In the genomic region with DNA sequence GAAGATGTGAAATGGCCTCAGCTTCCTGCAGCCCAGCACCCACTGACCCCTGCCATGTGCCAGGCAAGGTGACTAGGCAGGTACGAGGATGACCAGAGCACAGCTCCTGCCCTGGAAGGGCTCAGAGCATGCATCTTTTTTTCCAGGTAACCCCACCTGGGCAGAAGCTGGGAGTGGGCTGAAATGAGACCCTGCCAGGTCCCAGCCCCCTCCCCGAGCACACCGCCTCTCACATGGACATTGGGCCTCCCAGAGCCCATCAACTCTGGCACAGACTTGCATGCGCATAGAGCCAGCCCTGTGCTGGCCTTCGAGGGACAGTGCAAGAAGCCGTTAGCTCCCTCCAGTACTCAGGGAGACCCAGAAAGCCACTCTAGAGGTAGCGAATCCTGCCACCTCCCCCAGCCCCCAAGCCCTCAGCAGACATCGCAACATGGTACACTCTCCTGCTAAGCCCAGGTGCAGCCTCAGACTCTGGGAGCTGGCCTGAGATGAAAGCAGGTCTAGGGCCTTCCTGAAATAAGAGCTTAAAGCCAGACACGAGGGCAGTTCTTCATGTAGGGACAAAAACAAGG, we compare ENCODE assay signal across 23 cellular contexts. TPM values are rescaled to one million over a fixed set of nuclear protein-coding genes. Genes with fewer than 3 reads are reported as not detected.
DNase-seq lines count a peak whose midpoint lies in the region; ATAC-seq, FAIRE-seq and TF ChIP-seq lines count a peak whose summit lies in the region.
"Had no signal": no experiment of that assay in that cellular context is flagged by ENCODE, and none has a peak within 500 bp of the region (broad histone marks: within the 10 kb centered on the region; RNA-seq: fewer than 3 reads in every experiment).

No MANE protein-coding gene starts in this region.

- TF ChIP-seq CTCF in right lobe of liver (IDR thresholded peaks at IDR 0.05) (no peak), HepG2 (CRISPR knock-in tag; IDR thresholded peaks at IDR 0.05) (no peak), body of pancreas (IDR thresholded peaks at IDR 0.05) (no peak)

- H3K27me3 ChIP-seq in right lobe of liver (no peaks in the 10 kb centered on the region), HepG2 (ENCODE audit: control insufficient read depth in 1 of 2, insufficient read depth in 2 of 2, low read length in 2 of 2) (peaks cover 0 to 17% of the 10 kb centered on the region in 2 experiments; a peak in 4 of 5 replicates), neuronal stem cell (ENCODE audit: control insufficient read depth in 3 of 3, insufficient read depth in 3 of 3, low read depth in 1 of 3, low read length in 3 of 3) (peaks cover 0 to 29% (median 13%) of the 10 kb centered on the region in 3 experiments), body of pancreas (no peaks in the 10 kb centered on the region)
- H3K27me3 ChIP-seq: SJSA1 had no signal

- peak overlapping the region; percentile 39 for H2BK15ac ChIP-seq in neuronal stem cell (ENCODE audit: low read length)

- H3K23ac ChIP-seq in neuronal stem cell (ENCODE audit: low read depth, low read length, poor library complexity): no peak overlapping the region

- peak; percentile 10 for DNase-seq in SKM-1 treated with dmso at 0.1 percent for 144 hours (lab: John Stamatoyannopoulos, UW; ENCODE audit: unreplicated experiment)
- no peak for DNase-seq in SKM-1 (lab: John Stamatoyannopoulos, UW; ENCODE audit: unreplicated experiment)
- peak in 2 of 3 donors; percentile 4 to 24 for DNase-seq in right lobe of liver
- DNase-seq in HepG2 (ENCODE audit: low spot score): no peak
- no peak for DNase-seq in neuronal stem cell (ENCODE audit: low spot score)
- DNase-seq in T-cell: no peak
- no peak for DNase-seq in body of pancreas
- DNase-seq: 8988T; CD8-positive, alpha-beta T cell; DND-41; HCEC 1CT; KG1; NCI-H1694; NCI-H2081 treated with DMSO at 0.1 percent for 48 hours; NCI-H446; NCI-H526 had no signal

- intact Hi-C loops in right lobe of liver (cut with DNase I) (no loop called here), HepG2 (cut with micrococcal nuclease; ENCODE audit: unreplicated experiment) (no loop called here), body of pancreas (cut with DNase I) (no loop called here)

- no peak for FAIRE-seq in HepG2 (lab: Jason Lieb, UNC)
- FAIRE-seq: GM12878 had no signal

- no peaks in the 10 kb centered on the region for H4K20me1 ChIP-seq in HepG2 (ENCODE audit: insufficient read depth, low read length)

- no peak overlapping the region for H2BK5ac ChIP-seq in neuronal stem cell (ENCODE audit: low read length)

- H2AFZ ChIP-seq in HepG2 (ENCODE audit: low read length) (no peak overlapping the region), neuronal stem cell (ENCODE audit: low read length) (no peak overlapping the region)
- H2AFZ ChIP-seq: GM23338 had no signal

- H3K4me3 ChIP-seq in right lobe of liver: no peak overlapping the region
- no peak overlapping the region for H3K4me3 ChIP-seq in HepG2 (replicated peaks in 1 of 3; ENCODE audit: insufficient read depth in 1 of 3, low read depth in 2 of 3, low read length in 3 of 3)
- no peak overlapping the region for H3K4me3 ChIP-seq in neuronal stem cell (ENCODE audit: low read length in 2 of 2)
- no peak overlapping the region for H3K4me3 ChIP-seq in body of pancreas
- H3K4me3 ChIP-seq: BLaER1 treated with 17β-estradiol and CSF1 and Interleukin-3, amounts not matched to agents 10 nM and 100 nM; GM12878; GM23338; SJSA1 had no signal

- POLR2A ChIA-PET in HepG2 (lab: Yijun Ruan, JAX): no interaction called here
- POLR2A ChIA-PET in T-cell (lab: Charles Lee): no interaction called here

- no peak overlapping the region for H4K91ac ChIP-seq in neuronal stem cell (ENCODE audit: low read depth, low read length, poor library complexity)

- H3K27me3 Mint-ChIP-seq in T-cell: peaks cover 22 to 36% of the 10 kb centered on the region in 2 donors

- CTCF ChIA-PET in HepG2 (lab: Yijun Ruan, JAX; ENCODE audit: low intra/inter-chr PET ratio, low total read pairs) (no interaction called here), T-cell (lab: Charles Lee) (no interaction called here)

- H3K9me3 Mint-ChIP-seq in T-cell: no peaks in the 10 kb centered on the region
- H3K9me3 Mint-ChIP-seq: CD8-positive, alpha-beta T cell; GM23338 had no signal

- no peak overlapping the region for H4K8ac ChIP-seq in neuronal stem cell (ENCODE audit: low read depth, low read length)

- H3K36me3 ChIP-seq in right lobe of liver (no peaks in the 10 kb centered on the region), HepG2 (replicated peaks in 1 of 2; ENCODE audit: control insufficient read depth in 1 of 2, insufficient read depth in 2 of 2, low read length in 2 of 2) (no peaks in the 10 kb centered on the region), neuronal stem cell (replicated peaks in 1 of 2; ENCODE audit: control insufficient read depth in 2 of 2, insufficient read depth in 2 of 2, low read length in 2 of 2) (no peaks in the 10 kb centered on the region), body of pancreas (replicated peaks in 1 of 2; ENCODE audit: insufficient read depth in 1 of 2, low read depth in 2 of 2) (no peaks in the 10 kb centered on the region)
- H3K36me3 ChIP-seq: BLaER1 treated with 17β-estradiol and CSF1 and Interleukin-3, amounts not matched to agents 10 nM and 100 nM; SJSA1 had no signal

- no peak overlapping the region for H3K27ac ChIP-seq in right lobe of liver
- H3K27ac ChIP-seq in HepG2 (ENCODE audit: extremely low read length, insufficient read depth, low read length): no peak overlapping the region
- H3K27ac ChIP-seq in neuronal stem cell (replicated peaks; ENCODE audit: low read length): no peak overlapping the region
- no peak overlapping the region for H3K27ac ChIP-seq in body of pancreas
- H3K27ac ChIP-seq: BLaER1 treated with 17β-estradiol and CSF1 and Interleukin-3, amounts not matched to agents 10 nM and 100 nM; SJSA1 had no signal

- ATAC-seq in right lobe of liver: no peak
- no peak for ATAC-seq in HepG2
- ATAC-seq in GM18498 (IDR thresholded peaks at IDR 0.05; ENCODE audit: unreplicated experiment): no peak
- no peak for ATAC-seq in T-cell (replicated peaks in 1 of 4)
- no peak for ATAC-seq in body of pancreas
- ATAC-seq: CD8-positive, alpha-beta T cell; GM12878; GM23338; Right ventricle myocardium inferior had no signal

- H2BK120ac ChIP-seq in neuronal stem cell (ENCODE audit: low read depth, low read length): no peak overlapping the region

- peaks cover 2% of the 10 kb centered on the region for H3K79me1 ChIP-seq in neuronal stem cell (ENCODE audit: low read depth, low read length)

- no peak overlapping the region for H3K4me3 Mint-ChIP-seq in T-cell
- H3K4me3 Mint-ChIP-seq: CD8-positive, alpha-beta T cell; GM23338 had no signal

- in situ Hi-C loops in HepG2 (cut with HindIII; ENCODE audit: extremely low pct_ligation_motif_present, low pct_unique_long_range_greater_than_20kb): no loop called here

- WGBS in right lobe of liver (ENCODE audit: insufficient coverage, low coverage, low lambda C conversion rate, missing lambda C conversion rate): 0% methylated on average over 1 of the region's 9 CpGs
- WGBS in HepG2 (ENCODE audit: low lambda C conversion rate): 0% methylated on average over 3 of the region's 9 CpGs
- no CpG with 5 or more reads among the region's 9 CpGs for WGBS in neuronal stem cell (ENCODE audit: extremely low coverage in 2 of 2, insufficient read length in 2 of 2, insufficient replicate concordance in 1 of 2), 2 donors
- 37 to 64% methylated on average over 3 to 9 of the region's 9 CpGs for WGBS in body of pancreas, 2 donors

- H3K18ac ChIP-seq in neuronal stem cell (ENCODE audit: low read length): no peak overlapping the region

- peak overlapping the region; percentile 71 for H2AK5ac ChIP-seq in neuronal stem cell (ENCODE audit: low read depth, low read length)

- no peak overlapping the region for H3K4me2 ChIP-seq in HepG2 (ENCODE audit: low read depth, low read length)
- no peak overlapping the region for H3K4me2 ChIP-seq in neuronal stem cell (ENCODE audit: insufficient read depth, low read length, poor library complexity, severe bottlenecking)
- H3K4me2 ChIP-seq: BLaER1 treated with 17β-estradiol and CSF1 and Interleukin-3, amounts not matched to agents 10 nM and 100 nM; GM23338 had no signal

- no TSS peak for BruUV-seq in HepG2 (replicated peaks; lab: Mats Ljungman, UMichigan)

- no peaks in the 10 kb centered on the region for H3K9me3 ChIP-seq in right lobe of liver
- no peaks in the 10 kb centered on the region for H3K9me3 ChIP-seq in HepG2 (ENCODE audit: low read length)
- H3K9me3 ChIP-seq in neuronal stem cell (replicated peaks in 1 of 2; ENCODE audit: control insufficient read depth in 2 of 2, insufficient read depth in 1 of 2, low read depth in 1 of 2, low read length in 2 of 2): no peaks in the 10 kb centered on the region
- H3K9me3 ChIP-seq in body of pancreas: no peaks in the 10 kb centered on the region
- H3K9me3 ChIP-seq: BLaER1 treated with 17β-estradiol and CSF1 and Interleukin-3, amounts not matched to agents 10 nM and 100 nM; SJSA1 had no signal

- TF ChIP-seq RAD21 in HepG2 (CRISPR knock-in tag; IDR thresholded peaks at IDR 0.05): no peak

- no peak overlapping the region for H2BK12ac ChIP-seq in neuronal stem cell (ENCODE audit: low read length)

- TF ChIP-seq EP300 in HepG2 (IDR thresholded peaks at IDR 0.05; ENCODE audit: low read depth in 2 of 2, low read length in 2 of 2) (no peak), HepG2 (CRISPR knock-in tag; IDR thresholded peaks at IDR 0.05; ENCODE audit: borderline replicate concordance) (no peak)

- H3K4ac ChIP-seq in neuronal stem cell (ENCODE audit: low read length): no peak overlapping the region

- no peaks in the 10 kb centered on the region for H3K79me2 ChIP-seq in HepG2 (ENCODE audit: insufficient read depth, low read length)

- H3K14ac ChIP-seq in neuronal stem cell (ENCODE audit: low read length): no peak overlapping the region

- H3K9ac ChIP-seq in HepG2 (ENCODE audit: insufficient read depth, low read depth, low read length) (no peak overlapping the region), neuronal stem cell (ENCODE audit: low read depth, low read length, poor library complexity) (no peak overlapping the region)
- H3K9ac ChIP-seq: BLaER1 treated with 17β-estradiol and CSF1 and Interleukin-3, amounts not matched to agents 10 nM and 100 nM had no signal

- TF ChIP-seq POLR2A in right lobe of liver (IDR thresholded peaks at IDR 0.05): no peak
- no peak for TF ChIP-seq POLR2A in HepG2 (IDR thresholded peaks at IDR 0.05; ENCODE audit: insufficient read depth in 1 of 2, low read depth in 2 of 2, low read length in 2 of 2)
- TF ChIP-seq POLR2A in body of pancreas (IDR thresholded peaks at IDR 0.05): no peak

- no peaks in the 10 kb centered on the region for H3K4me1 ChIP-seq in right lobe of liver
- H3K4me1 ChIP-seq in HepG2 (ENCODE audit: insufficient read depth, low read length): no peaks in the 10 kb centered on the region
- H3K4me1 ChIP-seq in neuronal stem cell (ENCODE audit: control insufficient read depth in 2 of 2, insufficient read depth in 1 of 2, low read depth in 1 of 2, low read length in 2 of 2): no peaks in the 10 kb centered on the region
- H3K4me1 ChIP-seq in body of pancreas: no peaks in the 10 kb centered on the region
- H3K4me1 ChIP-seq: BLaER1 treated with 17β-estradiol and CSF1 and Interleukin-3, amounts not matched to agents 10 nM and 100 nM; SJSA1 had no signal

- H3K27ac Mint-ChIP-seq in T-cell: no peak overlapping the region
- H3K27ac Mint-ChIP-seq: CD8-positive, alpha-beta T cell; GM23338 had no signal

- H3K4me1 Mint-ChIP-seq in T-cell: no peaks in the 10 kb centered on the region

- no peaks in the 10 kb centered on the region for H3K36me3 Mint-ChIP-seq in T-cell
- H3K36me3 Mint-ChIP-seq: CD8-positive, alpha-beta T cell had no signal

RNA-seq across cellular contexts. Expression of a gene that starts 8.9 kb away (rescaled TPM):
- not detected for total RNA-seq in right lobe of liver
- not detected in 2 replicates for total RNA-seq in HepG2 (2016; rRNA removed; fragmentation: Illumina TruSeq; extraction: Trizol)
- total RNA-seq in HepG2 (2016; cell fraction: cytosol; rRNA removed; fragmentation: Illumina TruSeq; extraction: Trizol; ENCODE audit: low read depth): not detected in 2 replicates
- total RNA-seq in HepG2 (2016; cell fraction: insoluble cytoplasmic fraction; rRNA removed; fragmentation: Illumina TruSeq; extraction: Trizol): not detected in 2 replicates
- total RNA-seq in HepG2 (2016; cell fraction: membrane; rRNA removed; fragmentation: Illumina TruSeq; extraction: Trizol): not detected in 2 replicates
- not detected in 2 replicates for total RNA-seq in HepG2 (2016; cell fraction: nucleus; rRNA removed; fragmentation: Illumina TruSeq; extraction: Trizol)
- polyA plus RNA-seq in HepG2 (2011; rRNA removed): not detected in 2 replicates
- polyA plus RNA-seq in HepG2 (2011; cell fraction: cytosol; rRNA removed): not detected in 2 replicates
- not detected in 2 replicates for polyA plus RNA-seq in HepG2 (2011; cell fraction: nucleus; rRNA removed)
- polyA plus RNA-seq in HepG2 (2012): not detected in 2 replicates
- polyA plus RNA-seq in HepG2 (2016; cell fraction: cytosol; fragmentation: Illumina TruSeq; extraction: Trizol; ENCODE audit: low read depth): not detected in 2 replicates
- polyA plus RNA-seq in HepG2 (2016; cell fraction: insoluble cytoplasmic fraction; fragmentation: Illumina TruSeq; extraction: Trizol; ENCODE audit: low read depth): not detected in 2 replicates
- not detected in 2 replicates for polyA plus RNA-seq in HepG2 (2016; cell fraction: membrane; fragmentation: Illumina TruSeq; extraction: Trizol; ENCODE audit: low read depth)
- polyA plus RNA-seq in HepG2 (2016; cell fraction: nucleus; fragmentation: Illumina TruSeq; extraction: Trizol; ENCODE audit: insufficient read depth, low read depth): not detected in 2 replicates
- polyA minus RNA-seq in HepG2 (2011; rRNA and poly(A)+ RNA removed; ENCODE audit: low replicate concordance): not detected in 2 replicates
- polyA minus RNA-seq in HepG2 (2011; cell fraction: cytosol; rRNA and poly(A)+ RNA removed): not detected in 2 replicates
- polyA minus RNA-seq in HepG2 (2011; cell fraction: nucleus; rRNA and poly(A)+ RNA removed): not detected in 2 replicates
- polyA plus RNA-seq in neuronal stem cell (2013, experiment 1 of 2): 2.1 TPM
- polyA plus RNA-seq in neuronal stem cell (2013, experiment 2 of 2): 2.2 TPM
- not detected for total RNA-seq in T-cell
- not detected for total RNA-seq in body of pancreas
- total RNA-seq: CD8-positive, alpha-beta T cell; GM12878; HT1080; Right ventricle myocardium inferior; SJSA1 had no signal
- polyA plus RNA-seq: GM12878 had no signal

Comparison
In these comparisons a context has a peak if more than half of its experiments do, and no peak if none do; other contexts are left out.
1. DNase-seq: peak in SKM-1 treated with dmso at 0.1 percent for 144 hours (single experiment) and right lobe of liver (2 of 3); none in SKM-1 (single experiment), HepG2 (single experiment), neuronal stem cell (single experiment), T-cell (0 of 34) and body of pancreas (0 of 4).